ENCODE assay signal across 13 cellular contexts in genomic region chr20:32463642-32464400, GRCh38.
DNase-seq lines count a peak whose midpoint lies in the region; ATAC-seq and TF ChIP-seq lines count a peak whose summit lies in the region.
"Had no signal": no experiment of that assay in that cellular context is flagged by ENCODE, and none has a peak within 500 bp of the region (broad histone marks: within the 10 kb centered on the region; RNA-seq: fewer than 3 reads in every experiment).

No MANE protein-coding gene starts in this region.

- no peak for TF ChIP-seq POLR2A in right lobe of liver (IDR thresholded peaks at IDR 0.05)

- H3K27me3 ChIP-seq in HUES64 (ENCODE audit: insufficient read depth, low read length) (no peaks in the 10 kb centered on the region), duodenal mucosa (ENCODE audit: control insufficient read depth in 1 of 2, insufficient read depth in 2 of 2, low read length in 2 of 2) (no peaks in the 10 kb centered on the region), right lobe of liver (no peaks in the 10 kb centered on the region), A673 (replicated peaks; ENCODE audit: insufficient read depth, low read depth, low read length, poor library complexity) (no peaks in the 10 kb centered on the region)

- H3K27me3 Mint-ChIP-seq in activated CD8-positive, alpha-beta memory T cell treated with anti-CD3 and anti-CD28 coated beads, Interleukin-2, amount 10 ng/mL, durations not matched to agents 7 days and 5 days = no peaks in the 10 kb centered on the region
- H3K27me3 Mint-ChIP-seq: naive thymus-derived CD8-positive, alpha-beta T cell had no signal

- intact Hi-C loops in right lobe of liver (cut with DNase I) (no loop called here), sciatic nerve (cut with DNase I) (no loop called here), A673 (cut with micrococcal nuclease; ENCODE audit: unreplicated experiment) (no loop called here)

- DNase-seq in right lobe of liver (peak; percentile 73 to 86 (median 85)), sciatic nerve (ENCODE audit: low spot score) (no peak), A673 (ENCODE audit: low spot score) (no peak), NOMO-1 treated with DMSO at 0.1 percent for 48 hours (lab: John Stamatoyannopoulos, UW; ENCODE audit: unreplicated experiment) (no peak)
- no peak for DNase-seq in activated CD8-positive, alpha-beta memory T cell treated with anti-CD3 and anti-CD28 coated beads, Interleukin-2, amount 10 ng/mL, durations not matched to agents 7 days and 5 days
- DNase-seq: activated T-cell treated with anti-CD3 and anti-CD28 coated beads for 4 hours; CD8-positive, alpha-beta memory T cell; foreskin fibroblast; NCI-H2029 had no signal

- POLR2A ChIA-PET in A673 (lab: Charles Lee; ENCODE audit: low non-redundant PET) = no interaction called here

- H3K27ac Mint-ChIP-seq in activated CD8-positive, alpha-beta memory T cell treated with anti-CD3 and anti-CD28 coated beads, Interleukin-2, amount 10 ng/mL, durations not matched to agents 7 days and 5 days = no peak overlapping the region

- 76% methylated on average over 28 of the region's 28 CpGs for WGBS in HUES64
- 80% methylated on average over 6 of the region's 28 CpGs for WGBS in right lobe of liver (ENCODE audit: insufficient coverage, low coverage, low lambda C conversion rate, missing lambda C conversion rate)

- no peaks in the 10 kb centered on the region for H3K36me3 Mint-ChIP-seq in activated CD8-positive, alpha-beta memory T cell treated with anti-CD3 and anti-CD28 coated beads, Interleukin-2, amount 10 ng/mL, durations not matched to agents 7 days and 5 days

- H3K27ac ChIP-seq in HUES64 (ENCODE audit: low read depth, low read length) (peak overlapping the region; percentile 41; the same call in 1 of the 2 replicates), duodenal mucosa (ENCODE audit: low read depth, low read length) (peak overlapping the region; percentile 80), right lobe of liver (peak overlapping the region in 2 of 3 donors; percentile 54 to 76), A673 (ENCODE audit: low read depth, low read length, poor library complexity, severe bottlenecking) (no peak overlapping the region)

- H3K4me3 Mint-ChIP-seq in activated CD8-positive, alpha-beta memory T cell treated with anti-CD3 and anti-CD28 coated beads, Interleukin-2, amount 10 ng/mL, durations not matched to agents 7 days and 5 days = no peak overlapping the region
- H3K4me3 Mint-ChIP-seq: CD8-positive, alpha-beta memory T cell; naive thymus-derived CD8-positive, alpha-beta T cell had no signal

- H3K9me3 Mint-ChIP-seq in activated CD8-positive, alpha-beta memory T cell treated with anti-CD3 and anti-CD28 coated beads, Interleukin-2, amount 10 ng/mL, durations not matched to agents 7 days and 5 days (ENCODE audit: low read depth) = no peaks in the 10 kb centered on the region
- H3K9me3 Mint-ChIP-seq: CD8-positive, alpha-beta memory T cell; naive thymus-derived CD8-positive, alpha-beta T cell had no signal

- H3K9ac ChIP-seq in HUES64 (ENCODE audit: low read depth, low read length) (peak overlapping the region; percentile 35; the same call in 1 of the 2 replicates), duodenal mucosa (ENCODE audit: low read depth in 1 of 2, low read length in 2 of 2) (peak overlapping the region; percentile 72 to 73)

- peaks cover 17% of the 10 kb centered on the region for H3K4me1 ChIP-seq in HUES64 (ENCODE audit: insufficient read depth, low read length)
- peaks cover 60 to 65% of the 10 kb centered on the region in 2 donors for H3K4me1 ChIP-seq in duodenal mucosa (ENCODE audit: control insufficient read depth in 1 of 2, insufficient read depth in 2 of 2, low read length in 2 of 2)
- H3K4me1 ChIP-seq in right lobe of liver = peaks cover 0 to 43% (median 25%) of the 10 kb centered on the region in 4 donors
- H3K4me1 ChIP-seq in A673 (ENCODE audit: insufficient read depth, low read length, poor library complexity, severe bottlenecking) = no peaks in the 10 kb centered on the region

- TF ChIP-seq CTCF in right lobe of liver (IDR thresholded peaks at IDR 0.05) (peak in 1 of 4 donors; percentile 4), A673 (conservative IDR thresholded peaks at IDR 0.05; ENCODE audit: low read depth, low read length) (no peak)

- H3K36me3 ChIP-seq in HUES64 (ENCODE audit: insufficient read depth, low read length) (no peaks in the 10 kb centered on the region), duodenal mucosa (ENCODE audit: control insufficient read depth in 1 of 2, insufficient read depth in 2 of 2, low read length in 2 of 2) (peaks cover 6 to 14% of the 10 kb centered on the region in 2 donors), right lobe of liver (no peaks in the 10 kb centered on the region), A673 (ENCODE audit: insufficient read depth, low read length, poor library complexity, severe bottlenecking) (no peaks in the 10 kb centered on the region)

- H3K9me3 ChIP-seq in HUES64 (ENCODE audit: insufficient read depth, low read depth, low read length) = no peaks in the 10 kb centered on the region
- H3K9me3 ChIP-seq in duodenal mucosa (ENCODE audit: control insufficient read depth in 1 of 2, low read length in 2 of 2) = no peaks in the 10 kb centered on the region
- no peaks in the 10 kb centered on the region for H3K9me3 ChIP-seq in right lobe of liver
- no peaks in the 10 kb centered on the region for H3K9me3 ChIP-seq in A673 (ENCODE audit: low read depth, low read length, poor library complexity, severe bottlenecking)

- ATAC-seq in right lobe of liver = peak; percentile 56 to 81 (median 76)
- ATAC-seq in sciatic nerve = peak; percentile 51
- no peak for ATAC-seq in GM18907 (IDR thresholded peaks at IDR 0.05; ENCODE audit: unreplicated experiment)
- ATAC-seq in activated CD8-positive, alpha-beta memory T cell treated with anti-CD3 and anti-CD28 coated beads, Interleukin-2, amount 10 ng/mL, durations not matched to agents 7 days and 5 days = no peak
- ATAC-seq: naive thymus-derived CD8-positive, alpha-beta T cell had no signal

- no TSS peak for BruUV-seq in A673 (replicated peaks; lab: Mats Ljungman, UMichigan)

- CTCF ChIA-PET in A673 (lab: Charles Lee) = no interaction called here
- CTCF ChIA-PET in activated CD8-positive, alpha-beta memory T cell treated with anti-CD3 and anti-CD28 coated beads, Interleukin-2, amount 10 ng/mL, durations not matched to agents 7 days and 5 days (lab: Charles Lee) = no interaction called here

- H3K4me3 ChIP-seq in HUES64 (ENCODE audit: low read length) = no peak overlapping the region
- H3K4me3 ChIP-seq in duodenal mucosa (ENCODE audit: low read depth in 1 of 2, low read length in 2 of 2) = peak overlapping the region; percentile 21 to 50
- H3K4me3 ChIP-seq in right lobe of liver = no peak overlapping the region
- H3K4me3 ChIP-seq in A673 (ENCODE audit: low read depth, low read length, poor library complexity, severe bottlenecking) = no peak overlapping the region

- H3K4me1 Mint-ChIP-seq in activated CD8-positive, alpha-beta memory T cell treated with anti-CD3 and anti-CD28 coated beads, Interleukin-2, amount 10 ng/mL, durations not matched to agents 7 days and 5 days = no peaks in the 10 kb centered on the region

Comparison
In these comparisons a context has a peak if more than half of its experiments do, and no peak if none do; other contexts are left out.
1. H3K4me3 ChIP-seq: peak in duodenal mucosa (2 of 2); none in HUES64 (single experiment), right lobe of liver (0 of 3) and A673 (single experiment).
2. ATAC-seq: peak in right lobe of liver (4 of 4) and sciatic nerve (single experiment); none in GM18907 (single experiment) and activated CD8-positive, alpha-beta memory T cell treated with anti-CD3 and anti-CD28 coated beads, Interleukin-2, amount 10 ng/mL, durations not matched to agents 7 days and 5 days (single experiment).
3. DNase-seq: peak in right lobe of liver (3 of 3); none in sciatic nerve (single experiment), A673 (single experiment), NOMO-1 treated with DMSO at 0.1 percent for 48 hours (single experiment) and activated CD8-positive, alpha-beta memory T cell treated with anti-CD3 and anti-CD28 coated beads, Interleukin-2, amount 10 ng/mL, durations not matched to agents 7 days and 5 days (single experiment).